In the genomic region with DNA sequence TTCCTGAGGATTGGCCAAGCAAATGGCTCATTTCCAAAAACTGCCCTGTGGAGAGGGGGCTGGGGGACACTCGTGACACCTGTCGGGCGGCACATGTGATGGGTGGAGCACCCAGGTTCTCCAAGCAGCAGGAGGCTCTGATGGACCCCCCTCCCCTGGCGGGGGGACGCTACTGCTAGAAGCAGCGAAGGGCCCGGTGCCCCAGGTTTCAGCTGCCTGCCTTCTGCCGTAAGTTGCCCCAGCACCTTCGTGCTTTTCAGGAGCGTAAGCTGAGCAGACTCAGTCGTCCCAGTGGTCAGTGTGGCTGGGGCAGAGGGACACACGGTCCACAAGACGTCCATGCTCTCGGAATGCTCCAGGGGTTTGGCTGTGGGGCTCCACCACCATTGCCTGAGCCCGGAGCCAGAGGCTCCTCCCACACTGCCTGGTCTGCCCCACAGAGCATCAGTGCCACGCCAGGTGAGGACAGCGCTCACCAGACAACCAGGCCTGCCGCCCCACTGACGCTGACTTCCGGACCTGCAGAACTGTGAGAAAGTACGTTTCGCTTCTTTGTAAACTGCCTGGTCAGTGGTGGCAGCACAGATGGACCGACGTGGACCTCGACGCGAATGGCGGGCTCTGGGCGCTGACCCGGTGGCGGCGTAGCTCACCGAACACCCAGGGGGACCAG, we compare ENCODE assay signal across 30 cellular contexts.
"Had no signal": no experiment of that assay in that cellular context is flagged by ENCODE, and none has a peak within 500 bp of the region (broad histone marks: within the 10 kb centered on the region; RNA-seq: fewer than 3 reads in every experiment).

No MANE protein-coding gene starts in this region.

- H3K4me1 Mint-ChIP-seq: activated T-helper 17 cell treated with anti-CD3 and anti-CD28 coated beads, Interleukin-2, amount 50 U/mL, for 72 hours had no signal

- H3K4me1 ChIP-seq: foreskin keratinocyte had no signal

- DNase-seq: activated B cell treated with CpG ODN at 0.5 μM for 24 hours; activated CD4-positive, alpha-beta T cell treated with anti-CD3 and anti-CD28 coated beads, Interleukin-2, amount 50 U/mL, for 1 hour; activated CD8-positive, alpha-beta T cell treated with anti-CD3 and anti-CD28 coated beads for 36 hours; activated gamma-delta T cell treated with Interleukin-2 at 50 U/mL for 16 hours; activated naive CD4-positive, alpha-beta T cell treated with anti-CD3 and anti-CD28 coated beads, Interleukin-2, amount 50 U/mL, for 16 hours; activated T-cell treated with anti-CD3 and anti-CD28 coated beads, Interleukin-2, amount 50 U/mL, for 4 hours; amniotic stem cell; dermis blood vessel endothelial cell; effector CD4-positive, alpha-beta T cell; foreskin keratinocyte; hypothalamus; kidney glomerular epithelial cell; mesendoderm; natural killer cell; ovary; stimulated activated CD4-positive, alpha-beta T cell treated with anti-CD3 and anti-CD28 coated beads, Interleukin-15, amount 100 ng/mL, for 24 hours; stimulated activated CD4-positive, alpha-beta T cell treated with anti-CD3 and anti-CD28 coated beads, Interleukin-2, amount 100 ng/mL, for 24 hours; stimulated activated naive CD4-positive, alpha-beta T cell treated with Interleukin-2 at 50 U/mL for 16 hours; T-helper 1 cell had no signal

- ATAC-seq: activated CD8-positive, alpha-beta T cell treated with anti-CD3 and anti-CD28 coated beads for 36 hours; activated T-cell treated with anti-CD3 and anti-CD28 coated beads, Interleukin-2, amount 50 U/mL, for 4 hours; activated T-helper 17 cell treated with anti-CD3 and anti-CD28 coated beads, Interleukin-2, amount 50 U/mL, for 72 hours; foreskin keratinocyte; heart left ventricle; left lung; natural killer cell; sciatic nerve had no signal

- H3K4me3 ChIP-seq: breast epithelium, esophagus muscularis mucosa, heart left ventricle, left lung, lung, ovary, tibial nerve had no signal

- H3K36me3 Mint-ChIP-seq: natural killer cell had no signal

- H3K27me3 ChIP-seq: breast epithelium, esophagus muscularis mucosa, foreskin keratinocyte, heart left ventricle, left lung, ovary, tibial nerve had no signal

- H3K36me3 ChIP-seq: breast epithelium, ovary had no signal

- H3K27ac Mint-ChIP-seq: activated B cell treated with CpG ODN at 0.5 μM for 24 hours; activated CD8-positive, alpha-beta T cell treated with anti-CD3 and anti-CD28 coated beads for 36 hours; activated T-helper 17 cell treated with anti-CD3 and anti-CD28 coated beads, Interleukin-2, amount 50 U/mL, for 72 hours; natural killer cell; progenitor cell of endocrine pancreas had no signal

- H3K4me3 Mint-ChIP-seq: activated B cell treated with CpG ODN at 0.5 μM for 24 hours; activated CD8-positive, alpha-beta T cell treated with anti-CD3 and anti-CD28 coated beads for 36 hours; activated T-cell treated with anti-CD3 and anti-CD28 coated beads, Interleukin-2, amount 50 U/mL, for 4 hours; activated T-helper 17 cell treated with anti-CD3 and anti-CD28 coated beads, Interleukin-2, amount 50 U/mL, for 72 hours; central memory CD8-positive, alpha-beta T cell; natural killer cell had no signal

- H3K9me3 ChIP-seq: breast epithelium, esophagus muscularis mucosa, heart left ventricle, left lung, ovary, tibial nerve had no signal

- H3K27me3 Mint-ChIP-seq: activated B cell treated with CpG ODN at 0.5 μM for 24 hours; activated CD8-positive, alpha-beta T cell treated with anti-CD3 and anti-CD28 coated beads for 36 hours; activated T-helper 17 cell treated with anti-CD3 and anti-CD28 coated beads, Interleukin-2, amount 50 U/mL, for 72 hours; central memory CD8-positive, alpha-beta T cell; progenitor cell of endocrine pancreas had no signal

- H3K27ac ChIP-seq: breast epithelium, esophagus muscularis mucosa, foreskin keratinocyte, heart left ventricle, left lung, ovary, tibial nerve had no signal

- FAIRE-seq: small intestine had no signal
